ENCODE assay signal across 8 cellular contexts in genomic region chr7:152833074-152833974, GRCh38.
DNase-seq lines count a peak whose midpoint lies in the region; ATAC-seq and TF ChIP-seq lines count a peak whose summit lies in the region.
"Not testable (repeated sequence)": the region's sequence is repeated elsewhere in the genome, so short reads cannot be mapped to it uniquely, and the experiment has no call there.

No MANE protein-coding gene starts in this region.

- H2BK15ac ChIP-seq in H9 (ENCODE audit: low read depth, low read length), result not testable (repeated sequence)

- H3K4me3 Mint-ChIP-seq in H9; glutamatergic neuron (ENCODE audit: unreplicated experiment); nephron: not testable (repeated sequence)

- not testable (repeated sequence) for H4K91ac ChIP-seq in H9 (ENCODE audit: insufficient read length, low read depth, low read length)

- H3K27me3 Mint-ChIP-seq in H9 (ENCODE audit: low read depth); glutamatergic neuron (ENCODE audit: unreplicated experiment); nephron (ENCODE audit: low read depth): not testable (repeated sequence)

- POLR2A ChIA-PET in PC-9 (lab: Charles Lee; ENCODE audit: unreplicated experiment), result not testable (repeated sequence)

- no CpG with 5 or more reads among the region's 19 CpGs for whole genome bisulfite sequencing in H9 (ENCODE audit: extremely low coverage, insufficient read length, low lambda C conversion rate)
- 80 to 87% methylated on average over 19 of the region's 19 CpGs for WGBS in upper lobe of left lung, 2 donors

- H2BK20ac ChIP-seq in H9 (ENCODE audit: low read depth, low read length, poor library complexity, severe bottlenecking), result not testable (repeated sequence)

- H3K36me3 Mint-ChIP-seq in H9 (ENCODE audit: insufficient read depth in 1 of 3, low read depth in 3 of 3), result peaks cover 2 to 10% (median 4%) of the 10 kb centered on the region in 3 experiments; a peak in 5 of 7 replicates
- H3K36me3 Mint-ChIP-seq in glutamatergic neuron (ENCODE audit: unreplicated experiment); nephron (ENCODE audit: low read depth): not testable (repeated sequence)

- H2BK5ac ChIP-seq in H9 (ENCODE audit: insufficient read length, low read length), result not testable (repeated sequence)

- in situ Hi-C loops in astrocyte of the spinal cord (cut with HindIII; ENCODE audit: low sequenced_read_pairs), result not testable (repeated sequence)

- not testable (repeated sequence) for H3K23me2 ChIP-seq in H9 (ENCODE audit: insufficient read length, low read depth, low read length, poor library complexity, severe bottlenecking)

- H3K4me1 ChIP-seq in H9 (ENCODE audit: insufficient read depth, low read length); PC-9 (replicated peaks; ENCODE audit: insufficient read depth); upper lobe of left lung: not testable (repeated sequence)

- not testable (repeated sequence) for H4K5ac ChIP-seq in H9 (ENCODE audit: insufficient read length, low read depth, low read length)

- H3K27me3 ChIP-seq in H9 (ENCODE audit: insufficient read depth, low read length); PC-9 (ENCODE audit: insufficient read depth, low read depth); upper lobe of left lung: not testable (repeated sequence)

- not testable (repeated sequence) for H4K20me1 ChIP-seq in H9 (ENCODE audit: control insufficient read depth, insufficient read depth, insufficient read length); PC-9 (ENCODE audit: insufficient read depth)

- H3K9me3 ChIP-seq in H9 (ENCODE audit: control insufficient read depth, low read depth, low read length); PC-9 (ENCODE audit: insufficient read depth, low read depth); upper lobe of left lung: not testable (repeated sequence)

- H3K79me2 ChIP-seq in H9 (ENCODE audit: insufficient read depth, low read length); PC-9 (ENCODE audit: low read depth): not testable (repeated sequence)

- not testable (repeated sequence) for H3K4me2 ChIP-seq in H9 (ENCODE audit: insufficient read depth, insufficient read length, low read length); PC-9

- not testable (repeated sequence) for H3F3A ChIP-seq in PC-9 (ENCODE audit: insufficient read depth, low read depth)

- H3K9me2 ChIP-seq in PC-9 (ENCODE audit: insufficient read depth), result not testable (repeated sequence)

- not testable (repeated sequence) for H3K23ac ChIP-seq in H9 (ENCODE audit: insufficient read length, low read depth, low read length)

- H3T11ph ChIP-seq in H9 (ENCODE audit: low read length), result not testable (repeated sequence)

- H3K9ac ChIP-seq in H9 (ENCODE audit: extremely low read depth, insufficient read length, low read length), result not testable (repeated sequence)

- H3K4me3 ChIP-seq in PC-9; astrocyte of the spinal cord (ENCODE audit: low read depth, low read length); upper lobe of left lung: not testable (repeated sequence)

- ATAC-seq in upper lobe of left lung (ENCODE audit: low FRiP score in 2 of 2), result peak in 1 of 2 donors; percentile 74

- H3K4me1 Mint-ChIP-seq in H9 (peaks cover 16 to 19% of the 10 kb centered on the region in 2 experiments), nephron (peaks cover 14% of the 10 kb centered on the region)
- H3K4me1 Mint-ChIP-seq in glutamatergic neuron (ENCODE audit: low read depth, unreplicated experiment), result not testable (repeated sequence)

- CTCF ChIA-PET in PC-9 (lab: Charles Lee), result not testable (repeated sequence)

- intact Hi-C loops in PC-9 (cut with micrococcal nuclease; ENCODE audit: unreplicated experiment), result not testable (repeated sequence)

- not testable (repeated sequence) for H2BK12ac ChIP-seq in H9 (ENCODE audit: insufficient read length, low read depth, low read length)

- DNase-seq in EH (ENCODE audit: low read depth) (peak; percentile 37), H9 (peak; percentile 60), LHCN-M2 (ENCODE audit: low read depth) (peak; percentile 19), PC-9 (peak in 1 of 2 experiments; percentile 7)
- not testable (repeated sequence) for DNase-seq in astrocyte of the spinal cord (ENCODE audit: low read depth, low spot score); glutamatergic neuron; upper lobe of left lung

- H2AK5ac ChIP-seq in H9 (ENCODE audit: insufficient read length, low read length), result not testable (repeated sequence)

- H4K8ac ChIP-seq in H9 (replicated peaks; ENCODE audit: insufficient read length, low read depth, low read length), result not testable (repeated sequence)

- not testable (repeated sequence) for H3K36me3 ChIP-seq in PC-9 (ENCODE audit: low read depth); upper lobe of left lung

- H3K79me1 ChIP-seq in H9 (ENCODE audit: insufficient read depth, low read depth, low read length, poor library complexity, severe bottlenecking), result not testable (repeated sequence)

- H3K4ac ChIP-seq in H9 (ENCODE audit: low read depth, low read length), result not testable (repeated sequence)

- H2AFZ ChIP-seq in H9 (ENCODE audit: low read length); PC-9: not testable (repeated sequence)

- not testable (repeated sequence) for TF ChIP-seq EP300 in upper lobe of left lung (IDR thresholded peaks at IDR 0.05)

- BruUV-seq in PC-9 (replicated peaks; lab: Mats Ljungman, UMichigan), result not testable (repeated sequence)

- H3K27ac ChIP-seq in H9 (ENCODE audit: insufficient read length, low read depth, low read length); PC-9; upper lobe of left lung: not testable (repeated sequence)

- H3K9me3 Mint-ChIP-seq in H9; glutamatergic neuron (ENCODE audit: unreplicated experiment); nephron: not testable (repeated sequence)

- not testable (repeated sequence) for H3K56ac ChIP-seq in H9 (ENCODE audit: insufficient read length, low read depth, low read length)

- H2BK120ac ChIP-seq in H9 (ENCODE audit: low read depth, low read length, poor library complexity, severe bottlenecking), result not testable (repeated sequence)

- TF ChIP-seq POLR2A in upper lobe of left lung (IDR thresholded peaks at IDR 0.05), result not testable (repeated sequence)

- not testable (repeated sequence) for H3K18ac ChIP-seq in H9 (ENCODE audit: insufficient read length, low read depth, low read length)

- not testable (repeated sequence) for H3K14ac ChIP-seq in H9 (ENCODE audit: insufficient read depth, low read length)

- TF ChIP-seq CTCF in H9 (conservative IDR thresholded peaks at IDR 0.05) (peak; percentile 74), PC-9 (conservative IDR thresholded peaks at IDR 0.05) (peak; percentile 89), astrocyte of the spinal cord (IDR thresholded peaks at IDR 0.05; ENCODE audit: low read depth, low read length) (peak; percentile 58), glutamatergic neuron (IDR thresholded peaks at IDR 0.05; ENCODE audit: partially characterized antibody, unreplicated experiment) (peak; percentile 72), nephron (IDR thresholded peaks at IDR 0.05; ENCODE audit: unreplicated experiment in 3 of 3) (peak; percentile 65 to 74 (median 73)), upper lobe of left lung (IDR thresholded peaks at IDR 0.05) (peak in 5 of 6 experiments; percentile 28 to 63 (median 44))

- H3K27ac Mint-ChIP-seq in H9 (peak overlapping the region in 1 of 3 experiments; percentile 24; a peak in 1 of 7 replicates), nephron (peak overlapping the region in 1 of 3 experiments; percentile 19)
- H3K27ac Mint-ChIP-seq in glutamatergic neuron (ENCODE audit: unreplicated experiment), result not testable (repeated sequence)
